Comparison of ENCODE assay signal across 25 cellular contexts in genomic region chr16:21037736-21038135, GRCh38.
"Had no signal": no experiment of that assay in that cellular context is flagged by ENCODE, and none has a peak within 500 bp of the region (broad histone marks: within the 10 kb centered on the region; RNA-seq: fewer than 3 reads in every experiment).

No MANE protein-coding gene starts in this region.

- DNase-seq: hypothalamus; immature natural killer cell; kidney; left colon; left lung; mesendoderm; naive B cell; natural killer cell; nephron progenitor cell; ovary; retina; right cardiac atrium; stimulated activated CD4-positive, alpha-beta T cell treated with anti-CD3 and anti-CD28 coated beads, Interleukin-12 subunit alpha, Interleukin-12 subunit beta, amount 100 ng/mL, for 4 hours; stimulated activated CD4-positive, alpha-beta T cell treated with anti-CD3 and anti-CD28 coated beads, Interleukin-15, amount 100 ng/mL, for 24 hours; stimulated activated CD4-positive, alpha-beta T cell treated with anti-CD3 and anti-CD28 coated beads, Interleukin-4, amount 100 ng/mL, for 24 hours; stimulated activated naive CD4-positive, alpha-beta T cell had no signal

- H3K4me1 ChIP-seq: left lung, prostate gland, suprapubic skin, tibial nerve, vagina had no signal

- H3K36me3 ChIP-seq: left lung, ovary, prostate gland, suprapubic skin, thoracic aorta, tibial nerve, vagina had no signal

- H3K4me3 ChIP-seq: left lung, lung, ovary, prostate gland, skin epidermis, suprapubic skin, thoracic aorta, tibial nerve, vagina had no signal

- H3K9me3 ChIP-seq: left lung, ovary, prostate gland, suprapubic skin, thoracic aorta, tibial nerve, vagina had no signal

- H3K27ac ChIP-seq: left lung, ovary, prostate gland, skin epidermis, suprapubic skin, thoracic aorta, tibial nerve, vagina had no signal

- H3K27me3 ChIP-seq: left lung, ovary, suprapubic skin, tibial nerve, vagina had no signal

- ATAC-seq: left colon; left lung; right cardiac atrium; sciatic nerve; stimulated activated effector memory CD8-positive, alpha-beta T cell treated with anti-CD3 and anti-CD28 coated beads, Interleukin-12 subunit alpha, Interleukin-12 subunit beta, amount 100 ng/mL, for 72 hours had no signal
